In genomic region chr7:133217805-133218204, GRCh38 we compare ENCODE assay signal across 20 cellular contexts. TPM values are rescaled to one million over a fixed set of nuclear protein-coding genes. Genes with fewer than 3 reads are reported as not detected.
DNase-seq lines count a peak whose midpoint lies in the region; ATAC-seq, FAIRE-seq and TF ChIP-seq lines count a peak whose summit lies in the region.
"Had no signal": no experiment of that assay in that cellular context is flagged by ENCODE, and none has a peak within 500 bp of the region (broad histone marks: within the 10 kb centered on the region; RNA-seq: fewer than 3 reads in every experiment).

No MANE protein-coding gene starts in this region.

- no peak overlapping the region for H2AK5ac ChIP-seq in H1 (ENCODE audit: low read depth, low read length)

- no peaks in the 10 kb centered on the region for H3K27me3 ChIP-seq in H1 (replicated peaks in 1 of 4; ENCODE audit: control insufficient read depth in 3 of 4, extremely low read depth in 1 of 4, insufficient read depth in 3 of 4, low read length in 3 of 4)
- no peaks in the 10 kb centered on the region for H3K27me3 ChIP-seq in pancreas
- no peaks in the 10 kb centered on the region for H3K27me3 ChIP-seq in vagina
- H3K27me3 ChIP-seq: BE2C, BLaER1 had no signal

- TF ChIP-seq EP300 in H1 (IDR thresholded peaks at IDR 0.05; ENCODE audit: borderline replicate concordance in 1 of 2, low read depth in 2 of 2, low read length in 2 of 2) = no peak

- H3K4me1 ChIP-seq in H1 (replicated peaks in 1 of 4; ENCODE audit: control insufficient read depth in 3 of 4, insufficient read depth in 4 of 4, low read length in 3 of 4) = no peaks in the 10 kb centered on the region
- H3K4me1 ChIP-seq in pancreas = no peaks in the 10 kb centered on the region
- no peaks in the 10 kb centered on the region for H3K4me1 ChIP-seq in vagina
- H3K4me1 ChIP-seq: BE2C had no signal

- no peak overlapping the region for H4K5ac ChIP-seq in H1 (ENCODE audit: insufficient read length, low read depth, low read length)

- H2BK5ac ChIP-seq in H1 (ENCODE audit: low read depth, low read length) = no peak overlapping the region

- H3K18ac ChIP-seq in H1 (ENCODE audit: extremely low read depth, low read length) = no peak overlapping the region

- no peak overlapping the region for H2BK120ac ChIP-seq in H1 (replicated peaks; ENCODE audit: low read depth, low read length)

- no peak overlapping the region for H3K56ac ChIP-seq in H1 (replicated peaks; ENCODE audit: insufficient read length, low read depth, low read length)

- no peaks in the 10 kb centered on the region for H3K23me2 ChIP-seq in H1 (ENCODE audit: low read depth, low read length)

- H2AFZ ChIP-seq in H1 (ENCODE audit: low read length) = 0 out of 2 replicates have a peak overlapping the region, but pooled peaks have one; percentile 57

- no peak overlapping the region for H3K23ac ChIP-seq in H1 (ENCODE audit: insufficient read length)

- FAIRE-seq in H1 (lab: Jason Lieb, UNC) = no peak
- no peak for FAIRE-seq in pancreas (lab: Jason Lieb, UNC)
- FAIRE-seq: A204.1, G401.6, GM12891, GM19239 had no signal

- H3K36me3 ChIP-seq in H1 (ENCODE audit: control insufficient read depth in 2 of 4, insufficient read depth in 4 of 4, low read length in 3 of 4) = no peaks in the 10 kb centered on the region
- H3K36me3 ChIP-seq in pancreas = no peaks in the 10 kb centered on the region
- H3K36me3 ChIP-seq in vagina = no peaks in the 10 kb centered on the region
- H3K36me3 ChIP-seq: BE2C, BLaER1 had no signal

- no peak for TF ChIP-seq CTCF in H1 (IDR thresholded peaks at IDR 0.05; ENCODE audit: control extremely low read depth in 1 of 3, insufficient read depth in 1 of 3, low read depth in 1 of 3, low read length in 3 of 3)
- TF ChIP-seq CTCF in pancreas (IDR thresholded peaks at IDR 0.05) = no peak
- no peak for TF ChIP-seq CTCF in vagina (IDR thresholded peaks at IDR 0.05)

- CTCF ChIA-PET in H1 (lab: Charles Lee; ENCODE audit: partially characterized antibody) = interaction anchor here (0.6 to 3.2 kb wide), 5 partner anchors 11 to 585 kb away, joined by 3 to 14 read pairs (median 3); no protein-coding TSS in a partner anchor

- no peak overlapping the region for H3K4ac ChIP-seq in H1 (replicated peaks; ENCODE audit: insufficient read length, low read depth, low read length)

- intact Hi-C loops in pancreas (cut with DNase I) = no loop called here
- intact Hi-C loops in vagina (cut with DNase I) = no loop called here

- H3K79me1 ChIP-seq in H1 (ENCODE audit: low read depth, low read length) = no peaks in the 10 kb centered on the region

- no peaks in the 10 kb centered on the region for H3K9me3 ChIP-seq in H1 (ENCODE audit: insufficient read depth in 2 of 2, low read depth in 1 of 2, low read length in 1 of 2)
- H3K9me3 ChIP-seq in pancreas = no peaks in the 10 kb centered on the region
- no peaks in the 10 kb centered on the region for H3K9me3 ChIP-seq in vagina
- H3K9me3 ChIP-seq: BE2C had no signal

- H3K79me2 ChIP-seq in H1 (ENCODE audit: control insufficient read depth in 1 of 2, insufficient read depth in 2 of 2, low read length in 2 of 2) = no peaks in the 10 kb centered on the region

- H4K91ac ChIP-seq in H1 (replicated peaks; ENCODE audit: insufficient read length, low read length) = no peak overlapping the region

- no peak overlapping the region for H3K4me2 ChIP-seq in H1 (ENCODE audit: insufficient read depth in 1 of 2, low read depth in 2 of 2, low read length in 2 of 2)
- H3K4me2 ChIP-seq: BLaER1 had no signal

- WGBS in H1 (ENCODE audit: extremely low coverage in 1 of 2, insufficient coverage in 1 of 2, insufficient read length in 1 of 2, insufficient replicate concordance in 2 of 2, low coverage in 1 of 2, low lambda C conversion rate in 2 of 2, missing lambda C conversion rate in 1 of 2), 2 experiments = 86% methylated on average over 2 of the region's 2 CpGs; no CpG with 5 or more reads in 1 of the 2 experiments
- WGBS in pancreas, 2 donors = 17 to 23% methylated on average over 2 of the region's 2 CpGs

- POLR2A ChIA-PET in H1 (lab: Charles Lee; ENCODE audit: partially characterized antibody) = no interaction called here

- TF ChIP-seq RAD21 in H1 (IDR thresholded peaks at IDR 0.05 in 1 of 2, conservative IDR thresholded peaks at IDR 0.05 in 1 of 2; ENCODE audit: low read depth in 2 of 2, low read length in 2 of 2) = no peak

- H3K27ac ChIP-seq in H1 (ENCODE audit: low read depth, low read length) (no peak overlapping the region), pancreas (no peak overlapping the region), vagina (no peak overlapping the region)
- H3K27ac ChIP-seq: BLaER1 had no signal

- no peak overlapping the region for H3K9ac ChIP-seq in H1 (replicated peaks in 1 of 4; ENCODE audit: extremely low read depth in 1 of 4, low read depth in 3 of 4, low read length in 3 of 4)
- H3K9ac ChIP-seq: BLaER1 had no signal

- 0 out of 2 replicates have a peak overlapping the region, but pooled peaks have one; percentile 21 for H4K8ac ChIP-seq in H1 (ENCODE audit: extremely low read depth, insufficient read depth, low read length)

- TF ChIP-seq POLR2A in H1 (IDR thresholded peaks at IDR 0.05; ENCODE audit: control extremely low read depth in 1 of 2, low read depth in 2 of 2, low read length in 2 of 2) = no peak
- no peak for TF ChIP-seq POLR2A in vagina (IDR thresholded peaks at IDR 0.05)

- no peak overlapping the region for H2BK12ac ChIP-seq in H1 (ENCODE audit: low read depth, low read length)

- ATAC-seq in pancreas = peak in 3 of 4 donors; percentile 35 to 53 (median 48)
- ATAC-seq in HG03457 (IDR thresholded peaks at IDR 0.05; ENCODE audit: unreplicated experiment) = no peak

- no peak overlapping the region for H2BK15ac ChIP-seq in H1 (ENCODE audit: low read length)

- H2BK20ac ChIP-seq in H1 (ENCODE audit: low read length) = no peak overlapping the region

- no peak overlapping the region for H3K4me3 ChIP-seq in H1 (ENCODE audit: extremely low read depth in 1 of 4, insufficient read depth in 2 of 4, low read depth in 3 of 4, low read length in 4 of 4)
- H3K4me3 ChIP-seq in pancreas = no peak overlapping the region
- no peak overlapping the region for H3K4me3 ChIP-seq in vagina
- H3K4me3 ChIP-seq: BLaER1 had no signal

- no peaks in the 10 kb centered on the region for H4K20me1 ChIP-seq in H1 (replicated peaks in 1 of 2; ENCODE audit: control insufficient read depth in 1 of 2, insufficient read depth in 2 of 2, low read length in 2 of 2)
- H4K20me1 ChIP-seq: BLaER1 had no signal

- no peak for DNase-seq in H1 (ENCODE audit: low read depth in 1 of 2, low spot score in 2 of 2)
- no peak for DNase-seq in pancreas
- no peak for DNase-seq in vagina (ENCODE audit: extremely low spot score in 2 of 2)
- no peak for DNase-seq in SHP77 treated with DMSO at 0.1 percent for 48 hours (lab: John Stamatoyannopoulos, UW)
- DNase-seq: 8988T; ACHN; BE2C; C1 segment of cervical spinal cord; CD4-positive, alpha-beta memory T cell; CD4-positive, CD25-positive, alpha-beta regulatory T cell; CD8-positive, alpha-beta memory T cell; COR-L47; DMS79 treated with DMSO at 0.1 percent for 48 hours; GF-D8 had no signal

- no peak overlapping the region for H3K14ac ChIP-seq in H1 (ENCODE audit: insufficient read length)

TF ChIP-seq in H1, 55 proteins besides CTCF, POLR2A, EP300 and RAD21:
- TF ChIP-seq YY1 (IDR thresholded peaks at IDR 0.05; ENCODE audit: low read depth, low read length) (no peak), RNF2 (IDR thresholded peaks at IDR 0.05; ENCODE audit: borderline replicate concordance, low read depth, low read length, missing control alignments, poor library complexity, severe bottlenecking) (no peak), PHF8 (conservative IDR thresholded peaks at IDR 0.05; ENCODE audit: low read depth, low read length) (no peak), CHD1 (IDR thresholded peaks at IDR 0.05; ENCODE audit: low read depth, low read length) (no peak)

RNA-seq across cellular contexts. Expression of gene EXOC4, which starts 35.1 kb away (rescaled TPM):
- total RNA-seq in H1 (2021; fragmentation: NEBNext Ultra II Directional; extraction: Animal tissue kit (Norgen Biotek cat#: 25700)) = 67.3 and 69.1 TPM in 2 replicates
- polyA plus RNA-seq in H1 (2011; rRNA removed) (20.7 and 27.0 TPM in 2 replicates), pancreas (10 to 100 TPM; 13.4 to 14.8 TPM)
- polyA plus RNA-seq in H1 (2011; cell fraction: cytosol; rRNA removed) = 33.5 TPM
- polyA plus RNA-seq in H1 (2011; cell fraction: nucleus; rRNA removed) = 28.0 TPM
- polyA plus RNA-seq in H1 (2012, experiment 1 of 2) = 35.6 to 50.5 TPM (median 42.4 TPM) in 4 replicates
- 6.3 TPM for polyA plus RNA-seq in H1 (2012, experiment 2 of 2)
- 28.8 TPM for polyA plus RNA-seq in H1 (2013, experiment 1 of 2)
- polyA plus RNA-seq in H1 (2013, experiment 2 of 2) = 29.6 TPM
- 164 and 189 TPM in 2 replicates for polyA minus RNA-seq in H1 (2011; rRNA and poly(A)+ RNA removed)
- 65.8 TPM for polyA minus RNA-seq in H1 (2011; cell fraction: cytosol; rRNA and poly(A)+ RNA removed)
- 349 TPM for polyA minus RNA-seq in H1 (2011; cell fraction: nucleus; rRNA and poly(A)+ RNA removed)
- total RNA-seq in pancreas (10 to 100 TPM; 50.7 to 81.2 (median 54.3) TPM), vagina (99.2 TPM)
